ENCODE assay signal across 3 cellular contexts in genomic region chr3:194425399-194425798, GRCh38.
TF ChIP-seq lines count a peak whose summit lies in the region.

No MANE protein-coding gene starts in this region.

TF ChIP-seq in HEK293, 187 proteins besides CTCF, POLR2A, EP300 and RAD21:
- 0 out of 2 replicates have a peak, but pooled peaks have one; percentile 9 for TF ChIP-seq ZNF629 (tag by site-specific recombination; IDR thresholded peaks at IDR 0.05)
- no peak for TF ChIP-seq KLF16 (tag by site-specific recombination; IDR thresholded peaks at IDR 0.05)
- TF ChIP-seq PATZ1 (tag by site-specific recombination; IDR thresholded peaks at IDR 0.05), result no peak
- peak; percentile 55; the same call in 1 of the 2 replicates for TF ChIP-seq PRDM6 (tag by site-specific recombination; IDR thresholded peaks at IDR 0.05)
- no peak for TF ChIP-seq ZNF600 (tag by site-specific recombination; IDR thresholded peaks at IDR 0.05)

TF ChIP-seq in endothelial cell of umbilical vein, 7 proteins besides CTCF, POLR2A, EP300 and RAD21 (continued from another document):
- TF ChIP-seq POLR2AphosphoS5 (IDR thresholded peaks at IDR 0.05; ENCODE audit: insufficient read depth, low read depth, low read length), result peak; percentile 14
- TF ChIP-seq MAX (IDR thresholded peaks at IDR 0.05; ENCODE audit: insufficient read depth, insufficient read length), result no peak

TF ChIP-seq in WTC11, 78 proteins besides CTCF, POLR2A, EP300 and RAD21 (continued from another document):
- TF ChIP-seq PRRX2 (CRISPR knock-in tag; IDR thresholded peaks at IDR 0.05) (no peak), ZNF281 (CRISPR knock-in tag; IDR thresholded peaks at IDR 0.05) (no peak), CDX4 (CRISPR knock-in tag; IDR thresholded peaks at IDR 0.05; ENCODE audit: borderline replicate concordance) (no peak), OVOL2 (CRISPR knock-in tag; IDR thresholded peaks at IDR 0.05; ENCODE audit: borderline replicate concordance) (no peak), ATF6 (CRISPR knock-in tag; IDR thresholded peaks at IDR 0.05) (no peak), ZNF219 (CRISPR knock-in tag; IDR thresholded peaks at IDR 0.05; ENCODE audit: borderline replicate concordance) (no peak), ZNF317 (CRISPR knock-in tag; IDR thresholded peaks at IDR 0.05; ENCODE audit: borderline replicate concordance, low read depth) (no peak), GTF2I (CRISPR knock-in tag; conservative IDR thresholded peaks at IDR 0.05) (no peak), ETV6 (CRISPR knock-in tag; IDR thresholded peaks at IDR 0.05) (no peak), SP1 (CRISPR knock-in tag; conservative IDR thresholded peaks at IDR 0.05) (no peak), ZNF416 (CRISPR knock-in tag; IDR thresholded peaks at IDR 0.05) (no peak), ATF1 (CRISPR knock-in tag; IDR thresholded peaks at IDR 0.05) (no peak), ZNF263 (CRISPR knock-in tag; IDR thresholded peaks at IDR 0.05; ENCODE audit: low read depth) (no peak), E2F1 (CRISPR knock-in tag; IDR thresholded peaks at IDR 0.05) (no peak), USF1 (CRISPR knock-in tag; IDR thresholded peaks at IDR 0.05) (no peak), ATF2 (CRISPR knock-in tag; IDR thresholded peaks at IDR 0.05; ENCODE audit: borderline replicate concordance, low read depth) (no peak)
